14 cellular contexts compared by ENCODE assay signal in genomic region chrX:7842871-7843270, GRCh38. TPM values are rescaled to one million over a fixed set of nuclear protein-coding genes. Genes with fewer than 3 reads are reported as not detected.
"Had no signal": no experiment of that assay in that cellular context is flagged by ENCODE, and none has a peak within 500 bp of the region (broad histone marks: within the 10 kb centered on the region; RNA-seq: fewer than 3 reads in every experiment).

Gene VCX (plus strand): TSS chrX:7843171. CDS start chrX:7843204, 33 bp downstream.

RNA-seq across cellular contexts. Expression of gene VCX, which starts in this region (rescaled TPM):
- total RNA-seq: activated B cell treated with CpG ODN at 0.5 μM for 24 hours; activated CD4-positive, alpha-beta memory T cell treated with anti-CD3 and anti-CD28 coated beads for 36 hours; activated CD4-positive, alpha-beta memory T cell treated with anti-CD3 and anti-CD28 coated beads, Interleukin-2, amount 10 ng/mL, durations not matched to agents 7 days and 5 days; activated CD4-positive, alpha-beta T cell treated with anti-CD3 and anti-CD28 coated beads for 36 hours; activated CD4-positive, alpha-beta T cell treated with anti-CD3 and anti-CD28 coated beads, Interleukin-2, amount 10 ng/mL, durations not matched to agents 24 days and 14 days; activated CD4-positive, alpha-beta T cell treated with anti-CD3 and anti-CD28 coated beads, Interleukin-2, amount 10 ng/mL, durations not matched to agents 7 days and 5 days; activated CD8-positive, alpha-beta memory T cell treated with anti-CD3 and anti-CD28 coated beads for 36 hours; activated CD8-positive, alpha-beta memory T cell treated with anti-CD3 and anti-CD28 coated beads, Interleukin-2, amount 10 ng/mL, durations not matched to agents 7 days and 5 days; activated CD8-positive, alpha-beta T cell treated with anti-CD3 and anti-CD28 coated beads for 36 hours; activated CD8-positive, alpha-beta T cell treated with anti-CD3 and anti-CD28 coated beads, Interleukin-2, amount 10 ng/mL, durations not matched to agents 7 days and 5 days; T-cell; T-helper 1 cell treated with Interleukin-12 subunit alpha and Interleukin-12 subunit beta and Interleukin-4 antibody, amounts not matched to agents 30 ng/mL and 1 ng/mL, for 36 hours; T-helper 17 cell; T-helper 2 cell treated with Interferon-gamma antibody and Interleukin-4, amounts not matched to agents 100 ng/mL and 5 ng/mL, for 36 hours had no signal
